1 cellular context compared by ENCODE assay signal in genomic region chr5:149853019-149853648, GRCh38.
TF ChIP-seq lines count a peak whose summit lies in the region.

No MANE protein-coding gene starts in this region.

TF ChIP-seq in HepG2, 621 proteins besides CTCF, POLR2A, EP300 and RAD21 (continued from another document):
- TF ChIP-seq, protein P1, sequence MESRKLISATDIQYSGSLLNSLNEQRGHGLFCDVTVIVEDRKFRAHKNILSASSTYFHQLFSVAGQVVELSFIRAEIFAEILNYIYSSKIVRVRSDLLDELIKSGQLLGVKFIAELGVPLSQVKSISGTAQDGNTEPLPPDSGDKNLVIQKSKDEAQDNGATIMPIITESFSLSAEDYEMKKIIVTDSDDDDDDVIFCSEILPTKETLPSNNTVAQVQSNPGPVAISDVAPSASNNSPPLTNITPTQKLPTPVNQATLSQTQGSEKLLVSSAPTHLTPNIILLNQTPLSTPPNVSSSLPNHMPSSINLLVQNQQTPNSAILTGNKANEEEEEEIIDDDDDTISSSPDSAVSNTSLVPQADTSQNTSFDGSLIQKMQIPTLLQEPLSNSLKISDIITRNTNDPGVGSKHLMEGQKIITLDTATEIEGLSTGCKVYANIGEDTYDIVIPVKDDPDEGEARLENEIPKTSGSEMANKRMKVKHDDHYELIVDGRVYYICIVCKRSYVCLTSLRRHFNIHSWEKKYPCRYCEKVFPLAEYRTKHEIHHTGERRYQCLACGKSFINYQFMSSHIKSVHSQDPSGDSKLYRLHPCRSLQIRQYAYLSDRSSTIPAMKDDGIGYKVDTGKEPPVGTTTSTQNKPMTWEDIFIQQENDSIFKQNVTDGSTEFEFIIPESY (CRISPR knock-in tag; IDR thresholded peaks at IDR 0.05): no peak
- TF ChIP-seq ZNF230 (CRISPR knock-in tag; IDR thresholded peaks at IDR 0.05) (no peak), TCF12 (IDR thresholded peaks at IDR 0.05) (no peak), TCF12 (CRISPR knock-in tag; IDR thresholded peaks at IDR 0.05) (no peak), STAG1 (CRISPR knock-in tag; IDR thresholded peaks at IDR 0.05) (peak; percentile 73), SMC3 (IDR thresholded peaks at IDR 0.05; ENCODE audit: low read length) (peak; percentile 82), RXRA (CRISPR knock-in tag; IDR thresholded peaks at IDR 0.05) (no peak), GABPB1 (CRISPR knock-in tag; IDR thresholded peaks at IDR 0.05) (no peak), ZNF792 (CRISPR knock-in tag; IDR thresholded peaks at IDR 0.05) (no peak)
- TF ChIP-seq, protein P2, sequence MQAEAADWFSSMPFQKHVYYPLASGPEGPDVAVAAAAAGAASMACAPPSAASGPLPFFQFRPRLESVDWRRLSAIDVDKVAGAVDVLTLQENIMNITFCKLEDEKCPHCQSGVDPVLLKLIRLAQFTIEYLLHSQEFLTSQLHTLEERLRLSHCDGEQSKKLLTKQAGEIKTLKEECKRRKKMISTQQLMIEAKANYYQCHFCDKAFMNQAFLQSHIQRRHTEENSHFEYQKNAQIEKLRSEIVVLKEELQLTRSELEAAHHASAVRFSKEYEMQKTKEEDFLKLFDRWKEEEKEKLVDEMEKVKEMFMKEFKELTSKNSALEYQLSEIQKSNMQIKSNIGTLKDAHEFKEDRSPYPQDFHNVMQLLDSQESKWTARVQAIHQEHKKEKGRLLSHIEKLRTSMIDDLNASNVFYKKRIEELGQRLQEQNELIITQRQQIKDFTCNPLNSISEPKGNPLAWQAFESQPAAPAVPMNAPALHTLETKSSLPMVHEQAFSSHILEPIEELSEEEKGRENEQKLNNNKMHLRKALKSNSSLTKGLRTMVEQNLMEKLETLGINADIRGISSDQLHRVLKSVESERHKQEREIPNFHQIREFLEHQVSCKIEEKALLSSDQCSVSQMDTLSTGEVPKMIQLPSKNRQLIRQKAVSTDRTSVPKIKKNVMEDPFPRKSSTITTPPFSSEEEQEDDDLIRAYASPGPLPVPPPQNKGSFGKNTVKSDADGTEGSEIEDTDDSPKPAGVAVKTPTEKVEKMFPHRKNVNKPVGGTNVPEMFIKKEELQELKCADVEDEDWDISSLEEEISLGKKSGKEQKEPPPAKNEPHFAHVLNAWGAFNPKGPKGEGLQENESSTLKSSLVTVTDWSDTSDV (CRISPR knock-in tag; IDR thresholded peaks at IDR 0.05): no peak
TF ChIP-seq in HepG2: peak in this region for 8.
